12 cellular contexts compared by ENCODE assay signal in genomic region chr20:50381053-50381732, GRCh38.
DNase-seq lines count a peak whose midpoint lies in the region; ATAC-seq, FAIRE-seq and TF ChIP-seq lines count a peak whose summit lies in the region.
"Had no signal": no experiment of that assay in that cellular context is flagged by ENCODE, and none has a peak within 500 bp of the region (broad histone marks: within the 10 kb centered on the region; RNA-seq: fewer than 3 reads in every experiment).

No MANE protein-coding gene starts in this region.

- POLR2A ChIA-PET in A549 (lab: Yijun Ruan, JAX), result no interaction called here
- POLR2A ChIA-PET in CD8-positive, alpha-beta memory T cell (lab: Charles Lee), result no interaction called here

- no peaks in the 10 kb centered on the region for H3K27me3 ChIP-seq in CD8-positive, alpha-beta memory T cell (ENCODE audit: insufficient read depth, low read length, poor library complexity, severe bottlenecking)
- no peaks in the 10 kb centered on the region for H3K27me3 ChIP-seq in adipocyte (replicated peaks; ENCODE audit: control insufficient read depth, insufficient read depth, low read length)
- H3K27me3 ChIP-seq in muscle layer of duodenum (ENCODE audit: low read depth, low read length), result no peaks in the 10 kb centered on the region

- H3K9me3 ChIP-seq in A549 (no peaks in the 10 kb centered on the region), adipocyte (ENCODE audit: control insufficient read depth, low read length) (no peaks in the 10 kb centered on the region), muscle layer of duodenum (ENCODE audit: control insufficient read depth in 1 of 2, low read length in 2 of 2) (no peaks in the 10 kb centered on the region)
- H3K9me3 ChIP-seq in CD8-positive, alpha-beta memory T cell (ENCODE audit: low read length), result no peaks in the 10 kb centered on the region

- H3K27ac Mint-ChIP-seq in CD8-positive, alpha-beta memory T cell, result peak overlapping the region; percentile 2 to 90 (median 54)

- no peaks in the 10 kb centered on the region for H3K9me3 Mint-ChIP-seq in CD8-positive, alpha-beta memory T cell

- DNase-seq in A549 (ENCODE audit: low read depth in 1 of 2, low spot score in 1 of 2) (no peak), adipocyte (ENCODE audit: low read depth) (no peak), amniotic stem cell (lab: John Stamatoyannopoulos, UW) (no peak), KBM-7 (no peak), GM13977 (ENCODE audit: low spot score) (no peak)
- no peak for DNase-seq in CD8-positive, alpha-beta memory T cell
- DNase-seq: effector CD4-positive, alpha-beta T cell; glutamatergic neuron; stimulated activated CD4-positive, alpha-beta T cell treated with anti-CD3 and anti-CD28 coated beads, Interleukin-1b, Interleukin-23, amount 100 ng/mL, for 48 hours had no signal

- H3K27ac ChIP-seq in A549, result peak overlapping the region; percentile 78 to 87
- H3K27ac ChIP-seq in CD8-positive, alpha-beta memory T cell (ENCODE audit: low read depth, low read length), result no peak overlapping the region
- peak overlapping the region; percentile 62 for H3K27ac ChIP-seq in muscle layer of duodenum (ENCODE audit: low read length)

- TF ChIP-seq CTCF in A549 (IDR thresholded peaks at IDR 0.05), result no peak
- TF ChIP-seq CTCF in GM13977 (IDR thresholded peaks at IDR 0.05; ENCODE audit: extremely low read depth, insufficient read depth, missing control alignments), result no peak

- peak overlapping the region; percentile 27; the same call in 2 of the 3 replicates for H3K4me2 ChIP-seq in A549

- 74% methylated on average over 7 of the region's 7 CpGs for WGBS in A549 (ENCODE audit: missing lambda C conversion rate)

- no peak for FAIRE-seq in A549 (lab: Jason Lieb, UNC)
- FAIRE-seq: astrocyte had no signal

- no peaks in the 10 kb centered on the region for H3K36me3 ChIP-seq in CD8-positive, alpha-beta memory T cell (ENCODE audit: insufficient read depth, low read length)
- H3K36me3 ChIP-seq in adipocyte (ENCODE audit: control insufficient read depth, insufficient read depth, low read length, severe bottlenecking), result no peaks in the 10 kb centered on the region
- H3K36me3 ChIP-seq in muscle layer of duodenum (ENCODE audit: control insufficient read depth in 1 of 2, insufficient read depth in 2 of 2, low read length in 2 of 2), result no peaks in the 10 kb centered on the region

- TF ChIP-seq POLR2A in A549 (IDR thresholded peaks at IDR 0.05; ENCODE audit: low read length), result no peak

- CTCF ChIA-PET in A549 (lab: Yijun Ruan, JAX), result interaction anchor here (0.7 to 2.0 kb wide), 12 partner anchors 10 to 196 kb away, joined by 3 to 7 read pairs (median 4); no protein-coding TSS in a partner anchor
- CTCF ChIA-PET in CD8-positive, alpha-beta memory T cell (lab: Charles Lee), result no interaction called here

- in situ Hi-C loops in KBM-7 (cut with MboI; ENCODE audit: low pct_unique_long_range_greater_than_20kb, low sequenced_read_pairs) (no loop called here), GM13977 (cut with MboI; ENCODE audit: low pct_unique_long_range_greater_than_20kb, low sequenced_read_pairs, unreplicated experiment) (no loop called here)

- peaks cover 0 to 1% (median 0%) of the 10 kb centered on the region in 3 donors for H3K36me3 Mint-ChIP-seq in CD8-positive, alpha-beta memory T cell

- H3K27me3 Mint-ChIP-seq in CD8-positive, alpha-beta memory T cell, result peaks cover 0 to 1% of the 10 kb centered on the region in 2 donors

- H3K9ac ChIP-seq in adipocyte (ENCODE audit: low read length), result peak overlapping the region; percentile 49

- no peak for TF ChIP-seq RAD21 in A549 (conservative IDR thresholded peaks at IDR 0.05 in 1 of 2, IDR thresholded peaks at IDR 0.05 in 1 of 2)

- TF ChIP-seq EP300 in A549 (IDR thresholded peaks at IDR 0.05), result no peak

- H3K4me3 Mint-ChIP-seq in CD8-positive, alpha-beta memory T cell, result peak overlapping the region in 6 of 7 donors; percentile 4 to 65 (median 35)

- H3K4me1 Mint-ChIP-seq in CD8-positive, alpha-beta memory T cell, result peaks cover 47 to 59% (median 54%) of the 10 kb centered on the region in 3 donors

- H3K4me1 ChIP-seq in A549 (peaks cover 71% of the 10 kb centered on the region), adipocyte (ENCODE audit: control insufficient read depth, insufficient read depth, low read length) (peaks cover 22% of the 10 kb centered on the region), muscle layer of duodenum (ENCODE audit: control insufficient read depth in 1 of 2, insufficient read depth in 2 of 2, low read length in 2 of 2) (peaks cover 17 to 33% of the 10 kb centered on the region in 2 donors)
- peaks cover 31% of the 10 kb centered on the region for H3K4me1 ChIP-seq in CD8-positive, alpha-beta memory T cell (ENCODE audit: insufficient read depth, low read length)

- H3K4me3 ChIP-seq in A549 (no peak overlapping the region), adipocyte (ENCODE audit: low read length) (no peak overlapping the region), muscle layer of duodenum (ENCODE audit: low read depth in 1 of 2, low read length in 2 of 2) (no peak overlapping the region)
- H3K4me3 ChIP-seq in CD8-positive, alpha-beta memory T cell (ENCODE audit: low read length), result peak overlapping the region; percentile 40

- ATAC-seq in A549, result no peak
- ATAC-seq in GM21447 (IDR thresholded peaks at IDR 0.05; ENCODE audit: unreplicated experiment), result no peak

TF ChIP-seq in A549, 52 proteins besides CTCF, POLR2A, EP300 and RAD21:
- TF ChIP-seq JUNB (IDR thresholded peaks at IDR 0.05) (no peak), PBX3 (IDR thresholded peaks at IDR 0.05) (no peak), ZSCAN20 (CRISPR knock-in tag; IDR thresholded peaks at IDR 0.05) (no peak), CHD4 (IDR thresholded peaks at IDR 0.05; ENCODE audit: borderline replicate concordance) (no peak), PHF8 (IDR thresholded peaks at IDR 0.05; ENCODE audit: borderline replicate concordance, low read depth) (no peak), CBX8 (IDR thresholded peaks at IDR 0.05) (no peak), HEYL (CRISPR knock-in tag; IDR thresholded peaks at IDR 0.05) (no peak), HOXB13 (CRISPR knock-in tag; IDR thresholded peaks at IDR 0.05; ENCODE audit: low read depth) (no peak), HOXB5 (CRISPR knock-in tag; IDR thresholded peaks at IDR 0.05) (no peak), RCOR1 (IDR thresholded peaks at IDR 0.05; ENCODE audit: low read depth, low read length) (no peak), TFCP2L1 (CRISPR knock-in tag; IDR thresholded peaks at IDR 0.05) (no peak), FOSL2 (IDR thresholded peaks at IDR 0.05) (no peak), FOSL2 (CRISPR knock-in tag; IDR thresholded peaks at IDR 0.05) (no peak), FOSB (CRISPR knock-in tag; IDR thresholded peaks at IDR 0.05) (no peak)
- TF ChIP-seq, protein P1, sequence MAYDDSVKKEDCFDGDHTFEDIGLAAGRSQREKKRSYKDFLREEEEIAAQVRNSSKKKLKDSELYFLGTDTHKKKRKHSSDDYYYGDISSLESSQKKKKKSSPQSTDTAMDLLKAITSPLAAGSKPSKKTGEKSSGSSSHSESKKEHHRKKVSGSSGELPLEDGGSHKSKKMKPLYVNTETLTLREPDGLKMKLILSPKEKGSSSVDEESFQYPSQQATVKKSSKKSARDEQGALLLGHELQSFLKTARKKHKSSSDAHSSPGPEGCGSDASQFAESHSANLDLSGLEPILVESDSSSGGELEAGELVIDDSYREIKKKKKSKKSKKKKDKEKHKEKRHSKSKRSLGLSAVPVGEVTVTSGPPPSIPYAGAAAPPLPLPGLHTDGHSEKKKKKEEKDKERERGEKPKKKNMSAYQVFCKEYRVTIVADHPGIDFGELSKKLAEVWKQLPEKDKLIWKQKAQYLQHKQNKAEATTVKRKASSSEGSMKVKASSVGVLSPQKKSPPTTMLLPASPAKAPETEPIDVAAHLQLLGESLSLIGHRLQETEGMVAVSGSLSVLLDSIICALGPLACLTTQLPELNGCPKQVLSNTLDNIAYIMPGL (CRISPR knock-in tag; IDR thresholded peaks at IDR 0.05; ENCODE audit: borderline replicate concordance), result no peak
- TF ChIP-seq, protein P2, sequence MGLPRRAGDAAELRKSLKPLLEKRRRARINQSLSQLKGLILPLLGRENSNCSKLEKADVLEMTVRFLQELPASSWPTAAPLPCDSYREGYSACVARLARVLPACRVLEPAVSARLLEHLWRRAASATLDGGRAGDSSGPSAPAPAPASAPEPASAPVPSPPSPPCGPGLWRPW (IDR thresholded peaks at IDR 0.05), result no peak
